ENCODE assay signal across 23 cellular contexts in the genomic region with DNA sequence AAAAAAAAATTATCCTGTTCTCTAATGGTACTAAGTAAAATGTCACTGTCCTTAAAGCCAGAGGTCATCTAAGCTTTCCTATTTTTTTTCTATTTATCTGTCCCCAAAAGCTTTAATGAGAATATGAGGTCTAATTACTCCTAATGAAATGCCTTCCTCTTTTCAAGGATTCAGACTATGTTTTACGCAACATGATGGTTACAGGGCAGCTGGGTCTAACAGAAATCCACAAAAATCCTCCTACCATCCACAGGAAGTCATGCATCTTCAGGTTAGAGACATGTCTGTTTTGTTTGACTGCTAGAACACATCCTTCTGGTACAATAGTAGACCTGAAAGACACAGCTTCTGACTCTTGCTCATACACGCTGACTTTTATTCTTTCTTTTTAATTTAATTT.
"Had no signal": no experiment of that assay in that cellular context is flagged by ENCODE, and none has a peak within 500 bp of the region (broad histone marks: within the 10 kb centered on the region; RNA-seq: fewer than 3 reads in every experiment).

No MANE protein-coding gene starts in this region.

- H3K9me3 ChIP-seq: esophagus muscularis mucosa, gastrocnemius medialis, heart right ventricle, left lung, lower lobe of right lung, ovary, right atrium auricular region, stomach, thoracic aorta, transverse colon had no signal

- H3K4me3 Mint-ChIP-seq: memory B cell; natural killer cell treated with Interleukin-12 subunit alpha and Interleukin-12 subunit beta and Interleukin-15 and Interleukin-18, amount 100 ng/mL, for 72 hours; neural progenitor cell had no signal

- H3K4me1 ChIP-seq: esophagus muscularis mucosa, gastrocnemius medialis, left lung, lower lobe of right lung, neural progenitor cell, right atrium auricular region, stomach, transverse colon had no signal

- H3K36me3 ChIP-seq: esophagus muscularis mucosa, gastrocnemius medialis, heart right ventricle, left lung, lower lobe of right lung, neural progenitor cell, ovary, right atrium auricular region, stomach, thoracic aorta, transverse colon had no signal

- DNase-seq: effector memory CD4-positive, alpha-beta T cell; gastrocnemius medialis; heart right ventricle; hypothalamus; islet precursor cell; left lung; lower lobe of right lung; midbrain; nucleus accumbens; ovary; small intestine; stimulated activated CD4-positive, alpha-beta T cell treated with anti-CD3 and anti-CD28 coated beads, Interleukin-12 subunit alpha, Interleukin-12 subunit beta, amount 100 ng/mL, for 4 hours; stimulated activated naive CD4-positive, alpha-beta T cell; stomach; substantia nigra; transverse colon had no signal

- H3K27ac Mint-ChIP-seq: memory B cell; natural killer cell treated with Interleukin-12 subunit alpha and Interleukin-12 subunit beta and Interleukin-15 and Interleukin-18, amount 100 ng/mL, for 72 hours; neural progenitor cell had no signal

- H3K9ac ChIP-seq: neural progenitor cell had no signal

- H3K4me1 Mint-ChIP-seq: memory B cell had no signal

- H3K27me3 ChIP-seq: left lung, neural progenitor cell, ovary, right atrium auricular region had no signal

- H3K27ac ChIP-seq: epithelial cell of prostate, esophagus muscularis mucosa, gastrocnemius medialis, heart right ventricle, left lung, lower lobe of right lung, neural progenitor cell, ovary, right atrium auricular region, stomach, thoracic aorta, transverse colon had no signal

- H3K36me3 Mint-ChIP-seq: natural killer cell treated with Interleukin-12 subunit alpha and Interleukin-12 subunit beta and Interleukin-15 and Interleukin-18, amount 100 ng/mL, for 72 hours; neural progenitor cell had no signal

- H3K4me3 ChIP-seq: esophagus muscularis mucosa, gastrocnemius medialis, heart right ventricle, left lung, lower lobe of right lung, neural progenitor cell, ovary, right atrium auricular region, stomach, thoracic aorta, transverse colon had no signal

- H3K9me3 Mint-ChIP-seq: natural killer cell treated with Interleukin-12 subunit alpha and Interleukin-12 subunit beta and Interleukin-15 and Interleukin-18, amount 100 ng/mL, for 72 hours; neural progenitor cell had no signal
